ENCODE assay signal across 8 cellular contexts in genomic region chr7:129210256-129210988, GRCh38. TPM values are rescaled to one million over a fixed set of nuclear protein-coding genes. Genes with fewer than 3 reads are reported as not detected.
DNase-seq lines count a peak whose midpoint lies in the region; ATAC-seq and TF ChIP-seq lines count a peak whose summit lies in the region.

No MANE protein-coding gene starts in this region.

- DNase-seq in C1 segment of cervical spinal cord (lab: John Stamatoyannopoulos, UW), result peak in 12 of 14 donors; percentile 7 to 80 (median 47)
- peak; percentile 69 for DNase-seq in NCI-H1694 (lab: John Stamatoyannopoulos, UW)
- DNase-seq in activated CD4-positive, alpha-beta T cell treated with anti-CD3 and anti-CD28 coated beads for 48 hours, result peak; percentile 85
- DNase-seq in chondrocyte (ENCODE audit: low spot score), result no peak
- DNase-seq in lower leg skin (ENCODE audit: low spot score in 2 of 2), result peak; percentile 55 to 95
- DNase-seq in stimulated activated CD8-positive, alpha-beta memory T cell treated with anti-CD3 and anti-CD28 coated beads, Interleukin-12 subunit alpha, Interleukin-12 subunit beta, amount 100 ng/mL, for 24 hours (ENCODE audit: extremely low read depth), result peak; percentile 24

- WGBS in lower leg skin, 2 donors, result 59 to 62% methylated on average over 16 of the region's 16 CpGs

- peak; percentile 89 for TF ChIP-seq CTCF in chondrocyte (IDR thresholded peaks at IDR 0.05)
- TF ChIP-seq CTCF in lower leg skin (IDR thresholded peaks at IDR 0.05), result no peak

- H3K36me3 Mint-ChIP-seq in chondrocyte (ENCODE audit: low read depth), result peaks cover 15% of the 10 kb centered on the region

- no peak overlapping the region for H3K27ac Mint-ChIP-seq in chondrocyte (ENCODE audit: unreplicated experiment)

- H3K4me3 Mint-ChIP-seq in chondrocyte (ENCODE audit: unreplicated experiment), result no peak overlapping the region

- no peak for TF ChIP-seq POLR2A in lower leg skin (IDR thresholded peaks at IDR 0.05)

- no peaks in the 10 kb centered on the region for H3K4me1 Mint-ChIP-seq in chondrocyte (ENCODE audit: low read depth)

- no peaks in the 10 kb centered on the region for H3K27me3 Mint-ChIP-seq in chondrocyte (ENCODE audit: low read depth)

- intact Hi-C loops in lower leg skin (cut with DNase I; ENCODE audit: low total_unique reads), result loop anchor here (2.0 to 10.0 kb wide), 3 partner anchors 44 to 154 kb away; no protein-coding TSS in a partner anchor

- peak; percentile 57 for ATAC-seq in GM19397 (IDR thresholded peaks at IDR 0.05; ENCODE audit: unreplicated experiment)
- no peak for ATAC-seq in HG03196 (IDR thresholded peaks at IDR 0.05; ENCODE audit: unreplicated experiment)

- no peak overlapping the region for H3K4me3 ChIP-seq in lower leg skin (ENCODE audit: low read depth, poor library complexity, severe bottlenecking)

- H3K9me3 Mint-ChIP-seq in chondrocyte (ENCODE audit: low read depth), result no peaks in the 10 kb centered on the region

RNA-seq across cellular contexts. Expression of gene AHCYL2, which starts 14.4 kb away (rescaled TPM):
- total RNA-seq in chondrocyte (11.0 to 15.4 TPM (median 14.9 TPM) in 3 replicates), lower leg skin (10 to 100 TPM; 31.1 to 45.8 (median 39.2) TPM)

RNA-seq across cellular contexts. Expression of gene SMO, which starts 22.0 kb away (rescaled TPM):
- total RNA-seq in chondrocyte (34.3 to 40.2 TPM (median 37.4 TPM) in 3 replicates), lower leg skin (10 to 100 TPM in 3 of 4 donors, 1 to 10 TPM in 1; 9.7 to 19.4 (median 14.7) TPM)
